18 cellular contexts compared by ENCODE assay signal in genomic region chrX:97517763-97518162, GRCh38.
A peak's percentile ranks its signal among the peaks of the same experiment; 100 is the strongest.
DNase-seq lines count a peak whose midpoint lies in the region; ATAC-seq, FAIRE-seq and TF ChIP-seq lines count a peak whose summit lies in the region.
"Had no signal": no experiment of that assay in that cellular context is flagged by ENCODE, and none has a peak within 500 bp of the region (broad histone marks: within the 10 kb centered on the region; RNA-seq: fewer than 3 reads in every experiment).

No MANE protein-coding gene starts in this region.

- no peaks in the 10 kb centered on the region for H3K36me3 ChIP-seq in bronchial epithelial cell (ENCODE audit: control insufficient read depth, insufficient read depth, low read length)
- H3K36me3 ChIP-seq: HAP-1 had no signal

- CTCF ChIA-PET in RWPE1 (lab: Yijun Ruan, JAX), result no interaction called here

- H3K27me3 Mint-ChIP-seq in naive thymus-derived CD8-positive, alpha-beta T cell, result no peaks in the 10 kb centered on the region
- H3K27me3 Mint-ChIP-seq: CD4-positive, alpha-beta memory T cell had no signal

- H3K27ac ChIP-seq in RWPE1, result no peak overlapping the region

- TF ChIP-seq CTCF in RWPE1 (conservative IDR thresholded peaks at IDR 0.05; ENCODE audit: low read depth), result no peak
- TF ChIP-seq CTCF in bronchial epithelial cell (IDR thresholded peaks at IDR 0.05; ENCODE audit: insufficient read depth, low read length, severe bottlenecking), result no peak

- H3K27me3 ChIP-seq in bronchial epithelial cell (ENCODE audit: control insufficient read depth, insufficient read depth, low read length), result no peaks in the 10 kb centered on the region

- POLR2A ChIA-PET in RWPE1 (lab: Yijun Ruan, JAX; ENCODE audit: low non-redundant PET), result no interaction called here
- POLR2A ChIA-PET in naive thymus-derived CD8-positive, alpha-beta T cell (lab: Charles Lee), result no interaction called here

- no peaks in the 10 kb centered on the region for H3K9me3 Mint-ChIP-seq in naive thymus-derived CD8-positive, alpha-beta T cell
- H3K9me3 Mint-ChIP-seq: HFFc6 had no signal

- H3K27ac Mint-ChIP-seq in naive thymus-derived CD8-positive, alpha-beta T cell, result no peak overlapping the region
- H3K27ac Mint-ChIP-seq: CD4-positive, alpha-beta memory T cell; HFFc6 had no signal

- DNase-seq in RWPE1 (ENCODE audit: low spot score), result peak; percentile 7
- DNase-seq in bronchial epithelial cell (ENCODE audit: low read depth), result peak; percentile 33
- peak; percentile 13 for DNase-seq in kidney tubule cell (ENCODE audit: low spot score)
- DNase-seq in naive thymus-derived CD8-positive, alpha-beta T cell, result no peak
- no peak for DNase-seq in NCI-H1048 (lab: John Stamatoyannopoulos, UW)
- DNase-seq: C1 segment of cervical spinal cord; Calu3; CD4-positive, alpha-beta memory T cell; COR-L47; DND-41; GOT3; HFFc6 had no signal

- no peak for FAIRE-seq in bronchial epithelial cell (lab: Jason Lieb, UNC)
- FAIRE-seq: G401.6, GM12878, GM18507, H54 had no signal

- H3K4me3 Mint-ChIP-seq in naive thymus-derived CD8-positive, alpha-beta T cell, result no peak overlapping the region
- H3K4me3 Mint-ChIP-seq: CD4-positive, alpha-beta memory T cell; HFFc6 had no signal

- ATAC-seq in naive thymus-derived CD8-positive, alpha-beta T cell, result no peak
- ATAC-seq in HG03196 (IDR thresholded peaks at IDR 0.05; ENCODE audit: unreplicated experiment), result no peak
- ATAC-seq: GM12878 had no signal

- peaks cover 0 to 1% (median 0%) of the 10 kb centered on the region in 4 donors for H3K4me1 Mint-ChIP-seq in naive thymus-derived CD8-positive, alpha-beta T cell
- H3K4me1 Mint-ChIP-seq: CD4-positive, alpha-beta memory T cell had no signal

- H3K36me3 Mint-ChIP-seq in naive thymus-derived CD8-positive, alpha-beta T cell, result no peaks in the 10 kb centered on the region
- H3K36me3 Mint-ChIP-seq: CD4-positive, alpha-beta memory T cell had no signal

- no peak overlapping the region for H3K4me3 ChIP-seq in bronchial epithelial cell (ENCODE audit: low read depth, low read length)
- H3K4me3 ChIP-seq: GM12878, HAP-1 had no signal

Comparison
In these comparisons a context has a peak if more than half of its experiments do, and no peak if none do; other contexts are left out.
1. DNase-seq: peak in RWPE1 (single experiment), bronchial epithelial cell (single experiment) and kidney tubule cell (single experiment); none in naive thymus-derived CD8-positive, alpha-beta T cell (0 of 10) and NCI-H1048 (single experiment).